ENCODE assay signal across 19 cellular contexts in genomic region chr2:217616936-217617335, GRCh38.
"Had no signal": no experiment of that assay in that cellular context is flagged by ENCODE, and none has a peak within 500 bp of the region (broad histone marks: within the 10 kb centered on the region; RNA-seq: fewer than 3 reads in every experiment).

No MANE protein-coding gene starts in this region.

- H3K9me3 ChIP-seq: ascending aorta, suprapubic skin had no signal

- H3K27ac Mint-ChIP-seq: activated CD8-positive, alpha-beta T cell treated with anti-CD3 and anti-CD28 coated beads for 36 hours; activated naive CD8-positive, alpha-beta T cell treated with anti-CD3 and anti-CD28 coated beads, Interleukin-2, amount 10 ng/mL, durations not matched to agents 7 days and 5 days; activated T-cell treated with anti-CD3 and anti-CD28 coated beads, Interleukin-2, amount 50 U/mL, for 72 hours; type B pancreatic cell had no signal

- DNase-seq: activated CD8-positive, alpha-beta memory T cell treated with anti-CD3 and anti-CD28 coated beads, Interleukin-2, amount 50 U/mL, for 4 hours; activated CD8-positive, alpha-beta T cell treated with anti-CD3 and anti-CD28 coated beads for 36 hours; activated gamma-delta T cell treated with Interleukin-2 at 50 U/mL for 16 hours; activated naive CD8-positive, alpha-beta T cell treated with anti-CD3 and anti-CD28 coated beads, Interleukin-2, amount 10 ng/mL, durations not matched to agents 7 days and 5 days; activated T-cell treated with anti-CD3 and anti-CD28 coated beads, Interleukin-2, amount 50 U/mL, for 72 hours; central memory CD4-positive, alpha-beta T cell; dorsolateral prefrontal cortex; foreskin fibroblast; mammary epithelial cell; stimulated activated CD4-positive, alpha-beta T cell treated with anti-CD3 and anti-CD28 coated beads, Interleukin-4, amount 100 ng/mL, for 1 hour; stimulated activated CD8-positive, alpha-beta memory T cell treated with anti-CD3 and anti-CD28 coated beads, Interleukin-4, amount 100 ng/mL, for 48 hours; stimulated activated naive CD8-positive, alpha-beta T cell treated with anti-CD3 and anti-CD28 coated beads, Interleukin-15, Interleukin-2, amounts not matched to agents 100 U/mL and 50 U/mL, for 24 hours; T-helper 9 cell had no signal

- H3K4me1 ChIP-seq: ascending aorta, suprapubic skin had no signal

- H3K4me3 Mint-ChIP-seq: activated CD8-positive, alpha-beta T cell treated with anti-CD3 and anti-CD28 coated beads for 36 hours; activated naive CD8-positive, alpha-beta T cell treated with anti-CD3 and anti-CD28 coated beads, Interleukin-2, amount 10 ng/mL, durations not matched to agents 7 days and 5 days; activated T-cell treated with anti-CD3 and anti-CD28 coated beads, Interleukin-2, amount 50 U/mL, for 72 hours; type B pancreatic cell had no signal

- ATAC-seq: activated CD8-positive, alpha-beta T cell treated with anti-CD3 and anti-CD28 coated beads for 36 hours; activated T-cell treated with anti-CD3 and anti-CD28 coated beads, Interleukin-2, amount 50 U/mL, for 72 hours; esophagus mucosa; stimulated activated naive CD8-positive, alpha-beta T cell treated with anti-CD3 and anti-CD28 coated beads, Interleukin-15, Interleukin-2, amounts not matched to agents 100 U/mL and 50 U/mL, for 24 hours had no signal

- H3K27me3 Mint-ChIP-seq: activated CD8-positive, alpha-beta T cell treated with anti-CD3 and anti-CD28 coated beads for 36 hours; type B pancreatic cell had no signal

- H3K27me3 ChIP-seq: ascending aorta, dorsolateral prefrontal cortex, suprapubic skin had no signal

- H3K36me3 Mint-ChIP-seq: activated naive CD8-positive, alpha-beta T cell treated with anti-CD3 and anti-CD28 coated beads, Interleukin-2, amount 10 ng/mL, durations not matched to agents 7 days and 5 days; type B pancreatic cell had no signal

- H3K36me3 ChIP-seq: suprapubic skin had no signal

- H3K27ac ChIP-seq: ascending aorta, dorsolateral prefrontal cortex, suprapubic skin had no signal

- H3K4me3 ChIP-seq: ascending aorta, dorsolateral prefrontal cortex, suprapubic skin had no signal

- H3K9me3 Mint-ChIP-seq: activated CD8-positive, alpha-beta T cell treated with anti-CD3 and anti-CD28 coated beads for 36 hours; activated naive CD8-positive, alpha-beta T cell treated with anti-CD3 and anti-CD28 coated beads, Interleukin-2, amount 10 ng/mL, durations not matched to agents 7 days and 5 days; activated T-cell treated with anti-CD3 and anti-CD28 coated beads, Interleukin-2, amount 50 U/mL, for 72 hours; nephron progenitor cell; type B pancreatic cell had no signal

- FAIRE-seq: endometrium had no signal
